In the genomic region with DNA sequence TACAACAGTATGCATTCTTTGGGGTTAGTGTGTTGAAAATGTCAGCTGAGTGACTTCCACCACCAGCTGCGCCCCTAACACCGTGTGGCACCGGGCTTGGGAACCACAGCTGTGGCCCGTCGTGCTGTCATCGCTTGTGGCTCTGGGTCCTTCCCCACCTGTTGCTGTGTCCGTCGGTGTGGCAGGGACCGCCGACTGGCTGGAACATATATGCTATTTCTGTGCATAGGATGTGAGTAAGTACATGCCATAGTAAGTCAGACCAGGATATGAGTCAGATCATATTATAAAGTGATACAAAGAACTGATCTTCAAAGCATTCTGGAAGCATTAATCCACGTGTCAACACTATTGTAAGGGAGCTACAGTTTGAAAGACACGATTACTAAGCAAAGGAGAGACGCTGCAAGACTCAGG, we compare ENCODE assay signal across 10 cellular contexts. TPM values are rescaled to one million over a fixed set of nuclear protein-coding genes. Genes with fewer than 3 reads are reported as not detected.
A peak's percentile ranks its signal among the peaks of the same experiment; 100 is the strongest.
DNase-seq lines count a peak whose midpoint lies in the region; ATAC-seq and TF ChIP-seq lines count a peak whose summit lies in the region.
"Had no signal": no experiment of that assay in that cellular context is flagged by ENCODE, and none has a peak within 500 bp of the region (broad histone marks: within the 10 kb centered on the region; RNA-seq: fewer than 3 reads in every experiment).

No MANE protein-coding gene starts in this region.

- no peak overlapping the region for H2BK12ac ChIP-seq in trophoblast cell (ENCODE audit: low read length)

- no peaks in the 10 kb centered on the region for H3K27me3 Mint-ChIP-seq in mesothelial cell of epicardium (ENCODE audit: low read depth)
- H3K27me3 Mint-ChIP-seq: B cell had no signal

- no peak overlapping the region for H3K23ac ChIP-seq in trophoblast cell (ENCODE audit: low read length)

- H4K8ac ChIP-seq in trophoblast cell (ENCODE audit: low read depth, low read length), result no peak overlapping the region

- H3K27ac ChIP-seq in heart left ventricle, result peak overlapping the region in 8 of 12 donors; percentile 17 to 88 (median 52)
- no peak overlapping the region for H3K27ac ChIP-seq in trophoblast cell (ENCODE audit: low read depth, low read length)
- H3K27ac ChIP-seq in tibial artery, result no peak overlapping the region

- H3K4me1 Mint-ChIP-seq in mesothelial cell of epicardium, result peaks cover 42% of the 10 kb centered on the region

- H3K27me3 ChIP-seq in heart left ventricle, result no peaks in the 10 kb centered on the region
- H3K27me3 ChIP-seq in trophoblast cell (ENCODE audit: insufficient read depth, low read length), result no peaks in the 10 kb centered on the region
- H3K27me3 ChIP-seq in tibial artery, result no peaks in the 10 kb centered on the region

- no peak for TF ChIP-seq POLR2A in heart left ventricle (IDR thresholded peaks at IDR 0.05)

- H2AK5ac ChIP-seq in trophoblast cell (ENCODE audit: low read length), result no peak overlapping the region

- no peak overlapping the region for H2BK120ac ChIP-seq in trophoblast cell (ENCODE audit: insufficient read depth, low read length, poor library complexity)

- H3K4me2 ChIP-seq in trophoblast cell (ENCODE audit: low read length), result no peak overlapping the region

- H3K4me3 ChIP-seq in heart left ventricle (no peak overlapping the region), trophoblast cell (ENCODE audit: low read depth, low read length) (no peak overlapping the region), tibial artery (no peak overlapping the region)

- H3K36me3 Mint-ChIP-seq in mesothelial cell of epicardium, result peaks cover 6% of the 10 kb centered on the region

- peaks cover 5% of the 10 kb centered on the region for H3K79me2 ChIP-seq in trophoblast cell (ENCODE audit: control insufficient read depth, insufficient read depth, low read length, poor library complexity)

- ATAC-seq in heart left ventricle (peak in 1 of 4 donors; percentile 7), left cardiac atrium (no peak)

- peaks cover 6 to 93% (median 71%) of the 10 kb centered on the region in 12 donors for H3K4me1 ChIP-seq in heart left ventricle
- peaks cover 22 to 27% of the 10 kb centered on the region in 2 experiments for H3K4me1 ChIP-seq in trophoblast cell (ENCODE audit: control insufficient read depth in 1 of 2, insufficient read depth in 2 of 2, low read length in 2 of 2)
- peaks cover 0 to 23% (median 18%) of the 10 kb centered on the region in 4 donors for H3K4me1 ChIP-seq in tibial artery

- DNase-seq in heart left ventricle, result no peak
- no peak for DNase-seq in left cardiac atrium
- peak; percentile 48 for DNase-seq in activated gamma-delta T cell treated with Interleukin-2 at 50 U/mL for 16 hours
- peak; percentile 16 for DNase-seq in kidney glomerular epithelial cell (lab: John Stamatoyannopoulos, UW)
- DNase-seq in trophoblast cell, result no peak
- no peak for DNase-seq in mesothelial cell of epicardium (ENCODE audit: low spot score in 2 of 2, unreplicated experiment in 2 of 2)
- no peak for DNase-seq in T1000 (lab: John Stamatoyannopoulos, UW)
- DNase-seq in tibial artery, result no peak
- DNase-seq: H7 had no signal

- no peak overlapping the region for H3K4me3 Mint-ChIP-seq in mesothelial cell of epicardium
- H3K4me3 Mint-ChIP-seq: B cell had no signal

- H2BK5ac ChIP-seq in trophoblast cell (ENCODE audit: low read depth, low read length, poor library complexity), result no peak overlapping the region

- intact Hi-C loops in heart left ventricle (cut with DNase I) (no loop called here), left cardiac atrium (cut with DNase I) (no loop called here), tibial artery (cut with DNase I; ENCODE audit: low total_unique reads) (no loop called here)

- no peak overlapping the region for H4K12ac ChIP-seq in trophoblast cell (ENCODE audit: low read depth, low read length)

- no peak overlapping the region for H4K91ac ChIP-seq in trophoblast cell (ENCODE audit: low read depth, low read length)

- no peak overlapping the region for H3K27ac Mint-ChIP-seq in mesothelial cell of epicardium
- H3K27ac Mint-ChIP-seq: B cell had no signal

- H3K79me1 ChIP-seq in trophoblast cell (ENCODE audit: low read length), result peaks cover 19% of the 10 kb centered on the region

- H3K9me3 Mint-ChIP-seq in mesothelial cell of epicardium, result no peaks in the 10 kb centered on the region

- H3K36me3 ChIP-seq in heart left ventricle (peaks cover 0 to 62% (median 21%) of the 10 kb centered on the region in 9 donors), trophoblast cell (ENCODE audit: control insufficient read depth in 1 of 2, insufficient read depth in 2 of 2, low read length in 2 of 2) (peaks cover 9 to 10% of the 10 kb centered on the region in 2 experiments), tibial artery (peaks cover 0 to 31% (median 13%) of the 10 kb centered on the region in 3 donors)

- H2AFZ ChIP-seq in trophoblast cell (ENCODE audit: insufficient read depth, low read length, poor library complexity), result no peak overlapping the region

- no peak overlapping the region for H3K4ac ChIP-seq in trophoblast cell (ENCODE audit: low read depth, low read length)

- no peak for TF ChIP-seq CTCF in heart left ventricle (IDR thresholded peaks at IDR 0.05)
- no peak for TF ChIP-seq CTCF in mesothelial cell of epicardium (IDR thresholded peaks at IDR 0.05; ENCODE audit: unreplicated experiment)
- TF ChIP-seq CTCF in tibial artery (IDR thresholded peaks at IDR 0.05), result no peak

- no peak overlapping the region for H3K14ac ChIP-seq in trophoblast cell (ENCODE audit: low read length)

- 43 to 59% (median 52%) methylated on average over 13 of the region's 13 CpGs for WGBS in heart left ventricle, 4 donors
- no CpG with 5 or more reads among the region's 13 CpGs for WGBS in trophoblast cell (ENCODE audit: extremely low coverage, insufficient coverage, insufficient read length)

- no peaks in the 10 kb centered on the region for H3K9me3 ChIP-seq in heart left ventricle
- peaks cover 2% of the 10 kb centered on the region for H3K9me3 ChIP-seq in trophoblast cell (ENCODE audit: insufficient read depth, low read depth, low read length)
- H3K9me3 ChIP-seq in tibial artery, result no peaks in the 10 kb centered on the region

- H3K18ac ChIP-seq in trophoblast cell (ENCODE audit: low read length), result no peak overlapping the region

- no peak overlapping the region for H3K9ac ChIP-seq in trophoblast cell (ENCODE audit: low read length)

RNA-seq across cellular contexts. Expression of gene EHD4, which starts 31.9 kb away (rescaled TPM):
- total RNA-seq in heart left ventricle (10 to 100 TPM; 28.2 to 70.8 (median 43.9) TPM), left cardiac atrium (10 to 100 TPM; 34.0 to 42.1 TPM), mesothelial cell of epicardium (14.5 to 16.1 TPM (median 15.8 TPM) in 3 replicates)
- 10 to 100 TPM; 25.6 to 46.5 TPM for polyA plus RNA-seq in heart left ventricle
- 18.8 and 19.6 TPM in 2 replicates for polyA plus RNA-seq in trophoblast cell (2013)

RNA-seq across cellular contexts. Expression of gene SPTBN5, which starts 46.6 kb away (rescaled TPM):
- 1 to 10 TPM in 8 of 9 donors, under 1 TPM in 1; 0.31 to 5.6 (median 1.7) TPM for total RNA-seq in heart left ventricle
- polyA plus RNA-seq in heart left ventricle, result 1 to 10 TPM; 1.3 to 3.2 TPM
- 1 to 10 TPM; 1.7 to 2.5 TPM for total RNA-seq in left cardiac atrium
- 0.53 and 0.55 TPM in 2 replicates for polyA plus RNA-seq in trophoblast cell (2013)
- 2.1 to 2.7 TPM (median 2.3 TPM) in 3 replicates for total RNA-seq in mesothelial cell of epicardium

Comparison
In these comparisons a context has a peak if more than half of its experiments do, and no peak if none do; other contexts are left out.
1. DNase-seq: peak in activated gamma-delta T cell treated with Interleukin-2 at 50 U/mL for 16 hours (single experiment) and kidney glomerular epithelial cell (single experiment); none in heart left ventricle (0 of 5), left cardiac atrium (single experiment), trophoblast cell (0 of 2), mesothelial cell of epicardium (0 of 2), T1000 (single experiment) and tibial artery (0 of 2).
2. H3K27ac ChIP-seq: peak in heart left ventricle (8 of 12); none in trophoblast cell (single experiment) and tibial artery (0 of 2).